In the genomic region with DNA sequence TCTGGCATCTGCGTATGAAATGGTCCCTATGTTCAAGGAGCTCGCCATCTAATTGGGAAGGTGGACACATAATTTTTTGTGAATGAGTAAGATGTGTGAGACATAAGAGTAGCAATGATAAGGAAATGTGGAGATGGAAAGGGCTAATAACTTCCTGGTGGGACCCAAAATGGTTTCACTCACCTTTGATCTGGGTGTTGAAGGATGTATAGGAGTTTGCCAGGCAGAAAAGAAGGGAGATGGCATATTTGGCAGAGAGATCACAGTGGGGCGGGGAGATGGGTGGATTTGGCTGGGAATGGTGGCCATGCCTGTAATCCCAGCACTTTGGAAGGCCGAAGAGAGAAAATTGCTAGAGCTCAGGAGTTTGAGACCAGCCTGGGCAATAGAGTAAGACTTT, we compare ENCODE assay signal across 35 cellular contexts. TPM values are rescaled to one million over a fixed set of nuclear protein-coding genes. Genes with fewer than 3 reads are reported as not detected.
"Had no signal": no experiment of that assay in that cellular context is flagged by ENCODE, and none has a peak within 500 bp of the region (broad histone marks: within the 10 kb centered on the region; RNA-seq: fewer than 3 reads in every experiment).

No MANE protein-coding gene starts in this region.

- H3K4me3 Mint-ChIP-seq: activated B cell treated with CpG ODN at 0.5 μM for 24 hours; activated CD4-positive, alpha-beta memory T cell treated with anti-CD3 and anti-CD28 coated beads for 36 hours; activated CD4-positive, alpha-beta T cell treated with anti-CD3 and anti-CD28 coated beads, Interleukin-2, amount 10 ng/mL, durations not matched to agents 24 days and 14 days; activated CD8-positive, alpha-beta memory T cell treated with anti-CD3 and anti-CD28 coated beads, Interleukin-2, amount 10 ng/mL, durations not matched to agents 7 days and 5 days; activated CD8-positive, alpha-beta T cell treated with anti-CD3 and anti-CD28 coated beads for 36 hours; activated naive CD4-positive, alpha-beta T cell treated with anti-CD3 and anti-CD28 coated beads, Interleukin-2, amount 10 ng/mL, durations not matched to agents 7 days and 5 days; activated naive CD4-positive, alpha-beta T cell treated with anti-CD3 and anti-CD28 coated beads, Interleukin-2, amount 50 U/mL, for 24 hours; activated naive CD8-positive, alpha-beta T cell; activated naive CD8-positive, alpha-beta T cell treated with anti-CD3 and anti-CD28 coated beads, Interleukin-2, amount 10 ng/mL, durations not matched to agents 7 days and 5 days; activated naive CD8-positive, alpha-beta T cell treated with anti-CD3 and anti-CD28 coated beads, Interleukin-2, amount 50 U/mL, for 24 hours; activated T-cell treated with anti-CD3 and anti-CD28 coated beads, Interleukin-2, amount 50 U/mL, for 24 hours; T-helper 1 cell treated with Interleukin-12 subunit alpha and Interleukin-12 subunit beta and Interleukin-4 antibody, amounts not matched to agents 30 μg/mL and 1 μg/mL, for 36 hours; T-helper 2 cell treated with Interferon-gamma antibody and Interleukin-4, amounts not matched to agents 5 μg/mL and 100 μg/mL, for 36 hours had no signal

- DNase-seq: activated B cell treated with CpG ODN at 0.5 μM for 24 hours; activated CD4-positive, alpha-beta memory T cell treated with anti-CD3 and anti-CD28 coated beads for 36 hours; activated CD4-positive, alpha-beta T cell treated with anti-CD3 and anti-CD28 coated beads for 4 hours; activated CD4-positive, alpha-beta T cell treated with anti-CD3 and anti-CD28 coated beads, Interleukin-2, amount 10 ng/mL, durations not matched to agents 24 days and 14 days; activated CD4-positive, alpha-beta T cell treated with anti-CD3 and anti-CD28 coated beads, Interleukin-2, amount 50 U/mL, for 1 hour; activated CD4-positive, alpha-beta T cell treated with anti-CD3 and anti-CD28 coated beads, Interleukin-2, amount 50 U/mL, for 4 hours; activated CD4-positive, CD25-positive, alpha-beta regulatory T cell treated with anti-CD3 and anti-CD28 coated beads, Interleukin-2, amount 50 U/mL, for 72 hours; activated CD8-positive, alpha-beta memory T cell treated with anti-CD3 and anti-CD28 coated beads, Interleukin-2, amount 10 ng/mL, durations not matched to agents 7 days and 5 days; activated CD8-positive, alpha-beta memory T cell treated with anti-CD3 and anti-CD28 coated beads, Interleukin-2, amount 50 U/mL, for 48 hours; activated CD8-positive, alpha-beta T cell treated with anti-CD3 and anti-CD28 coated beads for 36 hours; activated effector memory CD4-positive, alpha-beta T cell treated with Interleukin-2 at 50 U/mL for 16 hours; activated gamma-delta T cell; activated naive CD4-positive, alpha-beta T cell treated with anti-CD3 and anti-CD28 coated beads, Interleukin-2, amount 10 ng/mL, durations not matched to agents 7 days and 5 days; activated naive CD4-positive, alpha-beta T cell treated with Interleukin-2 at 50 U/mL for 16 hours; activated naive CD8-positive, alpha-beta T cell treated with anti-CD3 and anti-CD28 coated beads, Interleukin-2, amount 10 ng/mL, durations not matched to agents 7 days and 5 days; activated naive CD8-positive, alpha-beta T cell treated with anti-CD3 and anti-CD28 coated beads, Interleukin-2, amount 50 U/mL, for 24 hours; activated T-cell treated with anti-CD3 and anti-CD28 coated beads, Interleukin-2, amount 50 U/mL, for 24 hours; activated T-cell treated with anti-CD3 and anti-CD28 coated beads, Interleukin-2, amount 50 U/mL, for 48 hours; aorta; body of pancreas; brain microvascular endothelial cell; central memory CD4-positive, alpha-beta T cell; T-helper 1 cell; T-helper 2 cell; T-helper 9 cell had no signal

- ATAC-seq: activated CD8-positive, alpha-beta memory T cell treated with anti-CD3 and anti-CD28 coated beads, Interleukin-2, amount 10 ng/mL, durations not matched to agents 7 days and 5 days; activated CD8-positive, alpha-beta T cell treated with anti-CD3 and anti-CD28 coated beads for 36 hours; activated naive CD8-positive, alpha-beta T cell treated with anti-CD3 and anti-CD28 coated beads, Interleukin-2, amount 50 U/mL, for 24 hours; body of pancreas had no signal

- H3K36me3 Mint-ChIP-seq: activated naive CD4-positive, alpha-beta T cell treated with anti-CD3 and anti-CD28 coated beads, Interleukin-2, amount 50 U/mL, for 24 hours; activated naive CD8-positive, alpha-beta T cell treated with anti-CD3 and anti-CD28 coated beads, Interleukin-2, amount 10 ng/mL, durations not matched to agents 7 days and 5 days had no signal

- H3K9me3 Mint-ChIP-seq: activated B cell treated with CpG ODN at 0.5 μM for 24 hours; activated CD4-positive, alpha-beta memory T cell treated with anti-CD3 and anti-CD28 coated beads for 36 hours; activated CD4-positive, alpha-beta T cell treated with anti-CD3 and anti-CD28 coated beads, Interleukin-2, amount 10 ng/mL, durations not matched to agents 24 days and 14 days; activated CD8-positive, alpha-beta T cell treated with anti-CD3 and anti-CD28 coated beads for 36 hours; activated naive CD4-positive, alpha-beta T cell treated with anti-CD3 and anti-CD28 coated beads, Interleukin-2, amount 10 ng/mL, durations not matched to agents 7 days and 5 days; activated naive CD4-positive, alpha-beta T cell treated with anti-CD3 and anti-CD28 coated beads, Interleukin-2, amount 50 U/mL, for 24 hours; activated naive CD8-positive, alpha-beta T cell treated with anti-CD3 and anti-CD28 coated beads, Interleukin-2, amount 10 ng/mL, durations not matched to agents 7 days and 5 days; activated naive CD8-positive, alpha-beta T cell treated with anti-CD3 and anti-CD28 coated beads, Interleukin-2, amount 50 U/mL, for 24 hours; activated T-cell treated with anti-CD3 and anti-CD28 coated beads, Interleukin-2, amount 50 U/mL, for 24 hours; activated T-helper 2 cell treated with anti-CD3 and anti-CD28 coated beads, Interferon-gamma antibody, Interleukin-2, Interleukin-4, amounts not matched to agents 10 μg/mL and 5 μg/mL and 100 μg/mL, durations not matched to agents 14 hours and 24 hours and 36 hours; T-helper 1 cell treated with Interleukin-12 subunit alpha and Interleukin-12 subunit beta and Interleukin-4 antibody, amounts not matched to agents 30 μg/mL and 1 μg/mL, for 36 hours; T-helper 2 cell treated with Interferon-gamma antibody and Interleukin-4, amounts not matched to agents 5 μg/mL and 100 μg/mL, for 36 hours had no signal

- H3K4me3 ChIP-seq: body of pancreas, breast epithelium had no signal

- H3K36me3 ChIP-seq: brain microvascular endothelial cell, breast epithelium had no signal

- H3K9me3 ChIP-seq: body of pancreas, breast epithelium had no signal

- H3K27ac Mint-ChIP-seq: activated B cell treated with CpG ODN at 0.5 μM for 24 hours; activated CD4-positive, alpha-beta memory T cell treated with anti-CD3 and anti-CD28 coated beads for 36 hours; activated CD4-positive, alpha-beta T cell treated with anti-CD3 and anti-CD28 coated beads, Interleukin-2, amount 10 ng/mL, durations not matched to agents 24 days and 14 days; activated CD8-positive, alpha-beta memory T cell treated with anti-CD3 and anti-CD28 coated beads, Interleukin-2, amount 10 ng/mL, durations not matched to agents 7 days and 5 days; activated CD8-positive, alpha-beta T cell treated with anti-CD3 and anti-CD28 coated beads for 36 hours; activated naive CD4-positive, alpha-beta T cell treated with anti-CD3 and anti-CD28 coated beads, Interleukin-2, amount 10 ng/mL, durations not matched to agents 7 days and 5 days; activated naive CD4-positive, alpha-beta T cell treated with anti-CD3 and anti-CD28 coated beads, Interleukin-2, amount 50 U/mL, for 24 hours; activated naive CD8-positive, alpha-beta T cell; activated naive CD8-positive, alpha-beta T cell treated with anti-CD3 and anti-CD28 coated beads, Interleukin-2, amount 10 ng/mL, durations not matched to agents 7 days and 5 days; activated naive CD8-positive, alpha-beta T cell treated with anti-CD3 and anti-CD28 coated beads, Interleukin-2, amount 50 U/mL, for 24 hours; activated T-cell treated with anti-CD3 and anti-CD28 coated beads, Interleukin-2, amount 50 U/mL, for 24 hours; activated T-helper 2 cell treated with anti-CD3 and anti-CD28 coated beads, Interferon-gamma antibody, Interleukin-2, Interleukin-4, amounts not matched to agents 10 μg/mL and 5 μg/mL and 100 μg/mL, durations not matched to agents 14 hours and 24 hours and 36 hours; T-helper 1 cell treated with Interleukin-12 subunit alpha and Interleukin-12 subunit beta and Interleukin-4 antibody, amounts not matched to agents 30 μg/mL and 1 μg/mL, for 36 hours; T-helper 2 cell treated with Interferon-gamma antibody and Interleukin-4, amounts not matched to agents 5 μg/mL and 100 μg/mL, for 36 hours had no signal

- H3K27ac ChIP-seq: body of pancreas, brain microvascular endothelial cell, breast epithelium, VCaP had no signal

- H3K27me3 ChIP-seq: body of pancreas, brain microvascular endothelial cell, breast epithelium had no signal

- H3K27me3 Mint-ChIP-seq: activated B cell treated with CpG ODN at 0.5 μM for 24 hours; activated CD4-positive, alpha-beta memory T cell treated with anti-CD3 and anti-CD28 coated beads for 36 hours; activated CD4-positive, alpha-beta T cell treated with anti-CD3 and anti-CD28 coated beads, Interleukin-2, amount 10 ng/mL, durations not matched to agents 24 days and 14 days; activated CD8-positive, alpha-beta memory T cell treated with anti-CD3 and anti-CD28 coated beads, Interleukin-2, amount 10 ng/mL, durations not matched to agents 7 days and 5 days; activated CD8-positive, alpha-beta T cell treated with anti-CD3 and anti-CD28 coated beads for 36 hours; activated naive CD4-positive, alpha-beta T cell treated with anti-CD3 and anti-CD28 coated beads, Interleukin-2, amount 50 U/mL, for 24 hours; activated naive CD8-positive, alpha-beta T cell; activated naive CD8-positive, alpha-beta T cell treated with anti-CD3 and anti-CD28 coated beads, Interleukin-2, amount 10 ng/mL, durations not matched to agents 7 days and 5 days; activated naive CD8-positive, alpha-beta T cell treated with anti-CD3 and anti-CD28 coated beads, Interleukin-2, amount 50 U/mL, for 24 hours; activated T-cell treated with anti-CD3 and anti-CD28 coated beads, Interleukin-2, amount 50 U/mL, for 24 hours had no signal

RNA-seq across cellular contexts. Expression of a gene that starts 9.8 kb away (rescaled TPM):
- total RNA-seq: activated B cell treated with CpG ODN at 0.5 μM for 24 hours; activated CD4-positive, alpha-beta memory T cell treated with anti-CD3 and anti-CD28 coated beads for 36 hours; activated CD8-positive, alpha-beta memory T cell treated with anti-CD3 and anti-CD28 coated beads, Interleukin-2, amount 10 ng/mL, durations not matched to agents 7 days and 5 days; activated CD8-positive, alpha-beta T cell treated with anti-CD3 and anti-CD28 coated beads for 36 hours; activated T-helper 2 cell treated with anti-CD3 and anti-CD28 coated beads, Interferon-gamma antibody, Interleukin-2, Interleukin-4, amounts not matched to agents 10 μg/mL and 5 μg/mL and 100 μg/mL, durations not matched to agents 14 hours and 24 hours and 36 hours; aorta; astrocyte; breast epithelium; cardiac septum; cerebellum had no signal

RNA-seq across cellular contexts. Expression of a gene that starts 22.9 kb away (rescaled TPM):
- total RNA-seq: activated B cell treated with CpG ODN at 0.5 μM for 24 hours; activated CD4-positive, alpha-beta memory T cell treated with anti-CD3 and anti-CD28 coated beads for 36 hours; activated CD4-positive, alpha-beta T cell treated with anti-CD3 and anti-CD28 coated beads, Interleukin-2, amount 10 ng/mL, durations not matched to agents 24 days and 14 days; activated CD8-positive, alpha-beta memory T cell treated with anti-CD3 and anti-CD28 coated beads, Interleukin-2, amount 10 ng/mL, durations not matched to agents 7 days and 5 days; activated CD8-positive, alpha-beta T cell treated with anti-CD3 and anti-CD28 coated beads for 36 hours; activated naive CD8-positive, alpha-beta T cell treated with anti-CD3 and anti-CD28 coated beads, Interleukin-2, amount 10 ng/mL, durations not matched to agents 7 days and 5 days; activated T-helper 2 cell treated with anti-CD3 and anti-CD28 coated beads, Interferon-gamma antibody, Interleukin-2, Interleukin-4, amounts not matched to agents 10 μg/mL and 5 μg/mL and 100 μg/mL, durations not matched to agents 14 hours and 24 hours and 36 hours; aorta; astrocyte; body of pancreas; breast epithelium; cardiac septum; cerebellum had no signal
- polyA plus RNA-seq: aorta had no signal
